Comparison of ENCODE assay signal across 8 cellular contexts in the genomic region with DNA sequence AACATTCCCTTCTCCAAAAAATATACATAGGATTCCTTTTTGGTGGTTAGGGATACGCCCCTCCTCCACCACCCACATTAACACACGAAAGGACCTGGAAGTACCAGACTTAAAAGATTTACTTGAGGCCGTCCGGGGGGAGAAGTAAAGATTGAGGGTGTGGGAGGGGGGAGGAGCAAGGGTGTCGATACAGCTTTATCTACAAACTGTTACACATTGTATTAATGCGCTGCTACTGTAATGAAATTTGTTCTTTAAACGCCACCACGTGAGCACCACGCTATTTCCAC. TPM values are rescaled to one million over a fixed set of nuclear protein-coding genes. Genes with fewer than 3 reads are reported as not detected.
DNase-seq lines count a peak whose midpoint lies in the region; TF ChIP-seq lines count a peak whose summit lies in the region.

No MANE protein-coding gene starts in this region.

- peak overlapping the region; percentile 72 for H3K27ac ChIP-seq in muscle layer of colon (ENCODE audit: low read depth, low read length)

- no peak for TF ChIP-seq POLR2A in NB4 (IDR thresholded peaks at IDR 0.05; ENCODE audit: extremely low read depth, insufficient read length)

- peaks cover 10% of the 10 kb centered on the region for H3K36me3 ChIP-seq in muscle layer of colon (ENCODE audit: insufficient read depth, low read length)

- no peaks in the 10 kb centered on the region for H3K27me3 ChIP-seq in muscle layer of colon (ENCODE audit: control insufficient read depth in 1 of 2, insufficient read depth in 2 of 2, low read length in 2 of 2)

- peak; percentile 54 for DNase-seq in DMS 273 (lab: John Stamatoyannopoulos, UW; ENCODE audit: unreplicated experiment)
- DNase-seq in DMS 273 treated with DMSO at 0.1 percent for 48 hours (lab: John Stamatoyannopoulos, UW), result no peak
- no peak for DNase-seq in NB4 (ENCODE audit: low read depth)
- DNase-seq in cerebellum (ENCODE audit: low spot score), result peak; percentile 7
- no peak for DNase-seq in HK-2 (ENCODE audit: unreplicated experiment)
- DNase-seq in NCI-H1694 (lab: John Stamatoyannopoulos, UW), result no peak
- DNase-seq in SHP77 treated with DMSO at 0.1 percent for 48 hours (lab: John Stamatoyannopoulos, UW), result no peak

- H3K4me1 ChIP-seq in muscle layer of colon (ENCODE audit: insufficient read depth, low read length), result peaks cover 20% of the 10 kb centered on the region

- H3K9me3 ChIP-seq in muscle layer of colon (ENCODE audit: low read length), result no peaks in the 10 kb centered on the region

- TF ChIP-seq CTCF in NB4 (IDR thresholded peaks at IDR 0.05; ENCODE audit: low read depth, low read length), result no peak

- peak overlapping the region; percentile 49 for H3K9ac ChIP-seq in muscle layer of colon (ENCODE audit: low read length)

- H3K4me3 ChIP-seq in NB4 (ENCODE audit: low read depth, low read length), result peak overlapping the region; percentile 99
- H3K4me3 ChIP-seq in muscle layer of colon (ENCODE audit: low read depth in 1 of 2, low read length in 2 of 2), result peak overlapping the region; percentile 88 to 100

RNA-seq across cellular contexts. Expression of a gene that starts 0.5 kb away (rescaled TPM):
- 15.2 TPM for total RNA-seq in cerebellum

RNA-seq across cellular contexts. Expression of a gene that starts 0.7 kb away (rescaled TPM):
- total RNA-seq in cerebellum, result 74.6 TPM

RNA-seq across cellular contexts. Expression of a gene that starts 38.1 kb away (rescaled TPM):
- total RNA-seq in cerebellum, result 6.7 TPM

RNA-seq across cellular contexts. Expression of a gene that starts 44.5 kb away (rescaled TPM):
- total RNA-seq in cerebellum, result 58.5 TPM

Comparison
In these comparisons a context has a peak if more than half of its experiments do, and no peak if none do; other contexts are left out.
1. DNase-seq: peak in DMS 273 (single experiment) and cerebellum (single experiment); none in DMS 273 treated with DMSO at 0.1 percent for 48 hours (single experiment), NB4 (single experiment), HK-2 (single experiment), NCI-H1694 (single experiment) and SHP77 treated with DMSO at 0.1 percent for 48 hours (single experiment).